8 cellular contexts compared by ENCODE assay signal in genomic region chr9:73152953-73153352, GRCh38. TPM values are rescaled to one million over a fixed set of nuclear protein-coding genes. Genes with fewer than 3 reads are reported as not detected.
DNase-seq lines count a peak whose midpoint lies in the region; ATAC-seq and TF ChIP-seq lines count a peak whose summit lies in the region.

No MANE protein-coding gene starts in this region.

- H3K27ac ChIP-seq in PC-9 = peak overlapping the region; percentile 52
- no peak overlapping the region for H3K27ac ChIP-seq in stomach smooth muscle (ENCODE audit: low read length)

- no peaks in the 10 kb centered on the region for H3K9me2 ChIP-seq in PC-9 (ENCODE audit: insufficient read depth)

- H3K4me3 ChIP-seq in PC-9 (peak overlapping the region; percentile 55; the same call in 1 of the 2 replicates), stomach smooth muscle (ENCODE audit: low read length in 2 of 2) (peak overlapping the region; percentile 63 to 66)

- H3K9ac ChIP-seq in stomach smooth muscle (ENCODE audit: low read length in 2 of 2) = peak overlapping the region in 1 of 2 donors; percentile 62

- BruUV-seq in PC-9 (replicated peaks; lab: Mats Ljungman, UMichigan) = no TSS peak

- H4K20me1 ChIP-seq in PC-9 (ENCODE audit: insufficient read depth) = no peaks in the 10 kb centered on the region

- CTCF ChIA-PET in PC-9 (lab: Charles Lee) = interaction anchor here (0.5 to 1.1 kb wide), 3 partner anchors 16 to 1934 kb away, joined by 3 to 4 read pairs (median 4); no protein-coding TSS in a partner anchor

- H2AFZ ChIP-seq in PC-9 = no peak overlapping the region

- H3K36me3 ChIP-seq in PC-9 (ENCODE audit: low read depth) = peaks cover 9% of the 10 kb centered on the region; the same call in 1 of the 2 replicates
- H3K36me3 ChIP-seq in stomach smooth muscle (ENCODE audit: control insufficient read depth in 2 of 2, insufficient read depth in 2 of 2, low read length in 2 of 2) = no peaks in the 10 kb centered on the region

- TF ChIP-seq CTCF in PC-9 (conservative IDR thresholded peaks at IDR 0.05) = no peak

- peaks cover 15% of the 10 kb centered on the region; the same call in 1 of the 2 replicates for H3K79me2 ChIP-seq in PC-9 (ENCODE audit: low read depth)

- H3F3A ChIP-seq in PC-9 (ENCODE audit: insufficient read depth, low read depth) = peaks cover 32% of the 10 kb centered on the region; the same call in 1 of the 2 replicates

- intact Hi-C loops in PC-9 (cut with micrococcal nuclease; ENCODE audit: unreplicated experiment) = loop anchor here (1.0 to 10.0 kb wide), 2 partner anchors 26 to 1008 kb away; partner anchors contain the start of gene GDA

- ATAC-seq in GM18517 (IDR thresholded peaks at IDR 0.05; ENCODE audit: unreplicated experiment) (peak; percentile 65), HG02678 (IDR thresholded peaks at IDR 0.05; ENCODE audit: unreplicated experiment) (peak; percentile 42), HG02970 (IDR thresholded peaks at IDR 0.05; ENCODE audit: low FRiP score, unreplicated experiment) (no peak)

- DNase-seq in PC-9 (no peak), fibroblast of peridontal ligament (ENCODE audit: extremely low read depth) (peak; percentile 59), NAMALWA (ENCODE audit: low spot score) (no peak), COLO829 (ENCODE audit: low spot score) (no peak)

- H3K4me1 ChIP-seq in PC-9 (replicated peaks; ENCODE audit: insufficient read depth) = peaks cover 50% of the 10 kb centered on the region
- peaks cover 2% of the 10 kb centered on the region for H3K4me1 ChIP-seq in stomach smooth muscle (ENCODE audit: control insufficient read depth, insufficient read depth, low read length)

- POLR2A ChIA-PET in PC-9 (lab: Charles Lee; ENCODE audit: unreplicated experiment) = interaction anchor here (0.6 to 1.4 kb wide), 5 partner anchors 9 to 990 kb away, joined by 3 to 16 read pairs (median 4); no protein-coding TSS in a partner anchor

- H3K27me3 ChIP-seq in PC-9 (ENCODE audit: insufficient read depth, low read depth) (no peaks in the 10 kb centered on the region), stomach smooth muscle (ENCODE audit: control insufficient read depth in 1 of 2, insufficient read depth in 2 of 2, low read length in 2 of 2) (no peaks in the 10 kb centered on the region)

- H3K9me3 ChIP-seq in PC-9 (ENCODE audit: insufficient read depth, low read depth) = peaks cover 26% of the 10 kb centered on the region
- H3K9me3 ChIP-seq in stomach smooth muscle (ENCODE audit: control insufficient read depth in 2 of 2, low read length in 2 of 2) = no peaks in the 10 kb centered on the region

- peak overlapping the region; percentile 56 for H3K4me2 ChIP-seq in PC-9

RNA-seq across cellular contexts. Expression of gene ANXA1, which starts 1.3 kb away (rescaled TPM):
- 653 and 753 TPM in 2 replicates for total RNA-seq in PC-9 (2021)
